20 cellular contexts compared by ENCODE assay signal in genomic region chr11:107397357-107397756, GRCh38.
DNase-seq lines count a peak whose midpoint lies in the region; ATAC-seq, FAIRE-seq and TF ChIP-seq lines count a peak whose summit lies in the region.
"Had no signal": no experiment of that assay in that cellular context is flagged by ENCODE, and none has a peak within 500 bp of the region (broad histone marks: within the 10 kb centered on the region; RNA-seq: fewer than 3 reads in every experiment).

No MANE protein-coding gene starts in this region.

- H3K14ac ChIP-seq in neuronal stem cell (ENCODE audit: low read length), result no peak overlapping the region

- no peak overlapping the region for H2BK15ac ChIP-seq in neuronal stem cell (ENCODE audit: low read length)

- TF ChIP-seq CTCF in kidney (IDR thresholded peaks at IDR 0.05; ENCODE audit: borderline replicate concordance, extremely low read depth, insufficient read depth), result no peak

- H4K8ac ChIP-seq in neuronal stem cell (ENCODE audit: low read depth, low read length), result no peak overlapping the region

- H3K36me3 ChIP-seq in HUES64 (ENCODE audit: insufficient read depth, low read length), result peaks cover 10% of the 10 kb centered on the region
- peaks cover 0 to 24% of the 10 kb centered on the region in 2 donors for H3K36me3 ChIP-seq in neuronal stem cell (replicated peaks in 1 of 2; ENCODE audit: control insufficient read depth in 2 of 2, insufficient read depth in 2 of 2, low read length in 2 of 2)
- H3K36me3 ChIP-seq in kidney (ENCODE audit: control insufficient read depth in 1 of 2, insufficient read depth in 2 of 2, low read length in 2 of 2), result peaks cover 1 to 11% of the 10 kb centered on the region in 2 donors

- no peak overlapping the region for H4K91ac ChIP-seq in neuronal stem cell (ENCODE audit: low read depth, low read length, poor library complexity)

- H3K9me3 ChIP-seq in HUES64 (ENCODE audit: insufficient read depth, low read depth, low read length), result no peaks in the 10 kb centered on the region
- peaks cover 0 to 15% of the 10 kb centered on the region in 2 donors for H3K9me3 ChIP-seq in neuronal stem cell (replicated peaks in 1 of 2; ENCODE audit: control insufficient read depth in 2 of 2, insufficient read depth in 1 of 2, low read depth in 1 of 2, low read length in 2 of 2)
- peaks cover 0 to 9% of the 10 kb centered on the region in 2 donors for H3K9me3 ChIP-seq in kidney (ENCODE audit: control insufficient read depth in 1 of 2, low read length in 2 of 2)

- no peak overlapping the region for H2AK5ac ChIP-seq in neuronal stem cell (ENCODE audit: low read depth, low read length)

- peak; percentile 28 for ATAC-seq in left colon
- no peak for ATAC-seq in HG03139 (IDR thresholded peaks at IDR 0.05; ENCODE audit: unreplicated experiment)
- ATAC-seq: activated CD8-positive, alpha-beta memory T cell treated with anti-CD3 and anti-CD28 coated beads, Interleukin-2, amount 10 ng/mL, durations not matched to agents 7 days and 5 days; stimulated activated memory B cell treated with anti-CD40 and anti-IgM and Interleukin-4, amounts not matched to agents 10 μg/mL and 1 μg/mL and 100 μg/mL, for 72 hours had no signal

- 44% methylated on average over 4 of the region's 4 CpGs for WGBS in HUES64
- WGBS in neuronal stem cell (ENCODE audit: extremely low coverage in 2 of 2, insufficient read length in 2 of 2, insufficient replicate concordance in 1 of 2), 2 donors, result no CpG with 5 or more reads among the region's 4 CpGs

- H3K9ac ChIP-seq in HUES64 (ENCODE audit: low read depth, low read length) (peak overlapping the region; percentile 53; the same call in 1 of the 2 replicates), neuronal stem cell (ENCODE audit: low read depth, low read length, poor library complexity) (no peak overlapping the region), kidney (ENCODE audit: low read length in 2 of 2) (no peak overlapping the region)

- DNase-seq in D341Med (ENCODE audit: low spot score), result peak; percentile 21
- peak; percentile 62 for DNase-seq in ecto neural progenitor cell (ENCODE audit: low spot score)
- DNase-seq in left colon, result peak in 1 of 2 donors; percentile 8
- DNase-seq in neuronal stem cell (ENCODE audit: low spot score), result no peak
- DNase-seq in activated naive CD4-positive, alpha-beta T cell (lab: John Stamatoyannopoulos, UW), result no peak
- DNase-seq in kidney, result no peak
- DNase-seq: activated B cell treated with CpG ODN at 0.5 μM for 24 hours; activated CD8-positive, alpha-beta memory T cell treated with anti-CD3 and anti-CD28 coated beads, Interleukin-2, amount 10 ng/mL, durations not matched to agents 7 days and 5 days; activated naive CD4-positive, alpha-beta T cell treated with Interleukin-2 at 50 U/mL for 16 hours; AML-193; dorsolateral prefrontal cortex; immature natural killer cell; NCI-H1092; NCI-H446 treated with DMSO at 0.1 percent for 48 hours; T-helper 1 cell had no signal

- H3K4ac ChIP-seq in neuronal stem cell (ENCODE audit: low read length), result no peak overlapping the region

- peaks cover 18% of the 10 kb centered on the region for H3K4me1 ChIP-seq in HUES64 (ENCODE audit: insufficient read depth, low read length)
- H3K4me1 ChIP-seq in neuronal stem cell (ENCODE audit: control insufficient read depth in 2 of 2, insufficient read depth in 1 of 2, low read depth in 1 of 2, low read length in 2 of 2), result peaks cover 0 to 6% of the 10 kb centered on the region in 2 donors
- H3K4me1 ChIP-seq in kidney (ENCODE audit: control insufficient read depth in 1 of 2, insufficient read depth in 1 of 2, low read depth in 1 of 2, low read length in 2 of 2), result no peaks in the 10 kb centered on the region
- H3K4me1 ChIP-seq: upper lobe of left lung had no signal

- H3K4me2 ChIP-seq in neuronal stem cell (ENCODE audit: insufficient read depth, low read length, poor library complexity, severe bottlenecking), result no peak overlapping the region

- no peak for FAIRE-seq in kidney (lab: Jason Lieb, UNC)

- H3K18ac ChIP-seq in neuronal stem cell (ENCODE audit: low read length), result no peak overlapping the region

- H3K27ac ChIP-seq in HUES64 (ENCODE audit: low read depth, low read length), result peak overlapping the region; percentile 86
- no peak overlapping the region for H3K27ac ChIP-seq in neuronal stem cell (replicated peaks; ENCODE audit: low read length)
- no peak overlapping the region for H3K27ac ChIP-seq in kidney (ENCODE audit: low read depth in 2 of 2, low read length in 2 of 2)
- H3K27ac ChIP-seq: dorsolateral prefrontal cortex, skin epidermis, upper lobe of left lung had no signal

- 0 out of 2 replicates have a peak overlapping the region, but pooled peaks have one; percentile 9 for H3K4me3 ChIP-seq in HUES64 (ENCODE audit: low read length)
- no peak overlapping the region for H3K4me3 ChIP-seq in neuronal stem cell (ENCODE audit: low read length in 2 of 2)
- H3K4me3 ChIP-seq in kidney (ENCODE audit: low read length in 2 of 2), result no peak overlapping the region
- H3K4me3 ChIP-seq: dorsolateral prefrontal cortex, skin epidermis, upper lobe of left lung had no signal

- H2BK5ac ChIP-seq in neuronal stem cell (ENCODE audit: low read length), result no peak overlapping the region

- no peak overlapping the region for H3K23ac ChIP-seq in neuronal stem cell (ENCODE audit: low read depth, low read length, poor library complexity)

- H3K79me1 ChIP-seq in neuronal stem cell (ENCODE audit: low read depth, low read length), result no peaks in the 10 kb centered on the region

- intact Hi-C loops in left colon (cut with DNase I, micrococcal nuclease), result no loop called here
- intact Hi-C loops in kidney (cut with DNase I), result no loop called here

- H2AFZ ChIP-seq in neuronal stem cell (ENCODE audit: low read length), result no peak overlapping the region

- H3K27me3 ChIP-seq in HUES64 (ENCODE audit: insufficient read depth, low read length) (no peaks in the 10 kb centered on the region), neuronal stem cell (ENCODE audit: control insufficient read depth in 3 of 3, insufficient read depth in 3 of 3, low read depth in 1 of 3, low read length in 3 of 3) (no peaks in the 10 kb centered on the region)
- H3K27me3 ChIP-seq: dorsolateral prefrontal cortex, upper lobe of left lung had no signal

- H2BK12ac ChIP-seq in neuronal stem cell (ENCODE audit: low read length), result no peak overlapping the region

- H2BK120ac ChIP-seq in neuronal stem cell (ENCODE audit: low read depth, low read length), result no peak overlapping the region

Comparison
In these comparisons a context has a peak if more than half of its experiments do, and no peak if none do; other contexts are left out.
1. DNase-seq: peak in D341Med (single experiment) and ecto neural progenitor cell (single experiment); none in neuronal stem cell (single experiment), activated naive CD4-positive, alpha-beta T cell (0 of 4) and kidney (single experiment).